In genomic region chr11:72625746-72626636, GRCh38 we compare ENCODE assay signal across 11 cellular contexts. TPM values are rescaled to one million over a fixed set of nuclear protein-coding genes. Genes with fewer than 3 reads are reported as not detected.
DNase-seq lines count a peak whose midpoint lies in the region; ATAC-seq and TF ChIP-seq lines count a peak whose summit lies in the region.
"Had no signal": no experiment of that assay in that cellular context is flagged by ENCODE, and none has a peak within 500 bp of the region (broad histone marks: within the 10 kb centered on the region; RNA-seq: fewer than 3 reads in every experiment).

No MANE protein-coding gene starts in this region.

- no peaks in the 10 kb centered on the region for H3K27me3 Mint-ChIP-seq in activated T-helper 17 cell treated with anti-CD3 and anti-CD28 coated beads, Interleukin-2, amount 50 U/mL, for 72 hours
- H3K27me3 Mint-ChIP-seq: activated CD4-positive, alpha-beta T cell treated with anti-CD3 and anti-CD28 coated beads for 36 hours had no signal

- H3K36me3 Mint-ChIP-seq in activated T-helper 17 cell treated with anti-CD3 and anti-CD28 coated beads, Interleukin-2, amount 50 U/mL, for 72 hours (ENCODE audit: low read depth): no peaks in the 10 kb centered on the region

- H3K9me3 ChIP-seq in BE2C (no peaks in the 10 kb centered on the region), right atrium auricular region (no peaks in the 10 kb centered on the region), psoas muscle (no peaks in the 10 kb centered on the region)

- TF ChIP-seq CTCF in BE2C (IDR thresholded peaks at IDR 0.05; ENCODE audit: low read depth, low read length): no peak
- no peak for TF ChIP-seq CTCF in right atrium auricular region (IDR thresholded peaks at IDR 0.05)
- TF ChIP-seq CTCF in psoas muscle (IDR thresholded peaks at IDR 0.05): no peak

- peak; percentile 6 to 23 (median 16) for ATAC-seq in psoas muscle
- no peak for ATAC-seq in activated T-helper 17 cell treated with anti-CD3 and anti-CD28 coated beads, Interleukin-2, amount 50 U/mL, for 72 hours (replicated peaks)
- ATAC-seq: activated CD4-positive, alpha-beta T cell treated with anti-CD3 and anti-CD28 coated beads for 36 hours; GM12878 had no signal

- 47 to 50% (median 49%) methylated on average over 23 to 25 of the region's 25 CpGs for WGBS in psoas muscle, 3 donors

- intact Hi-C loops in psoas muscle (cut with DNase I): no loop called here

- H3K4me1 ChIP-seq in BE2C (peaks cover 20% of the 10 kb centered on the region), right atrium auricular region (peaks cover 0 to 70% of the 10 kb centered on the region in 2 donors), psoas muscle (peaks cover 30% of the 10 kb centered on the region)

- H3K9me3 Mint-ChIP-seq in activated T-helper 17 cell treated with anti-CD3 and anti-CD28 coated beads, Interleukin-2, amount 50 U/mL, for 72 hours: no peaks in the 10 kb centered on the region

- no peak overlapping the region for H3K4me3 Mint-ChIP-seq in activated T-helper 17 cell treated with anti-CD3 and anti-CD28 coated beads, Interleukin-2, amount 50 U/mL, for 72 hours
- H3K4me3 Mint-ChIP-seq: activated CD4-positive, alpha-beta T cell treated with anti-CD3 and anti-CD28 coated beads for 36 hours had no signal

- peaks cover 4% of the 10 kb centered on the region for H3K4me1 Mint-ChIP-seq in activated T-helper 17 cell treated with anti-CD3 and anti-CD28 coated beads, Interleukin-2, amount 50 U/mL, for 72 hours

- no peak overlapping the region for H3K27ac Mint-ChIP-seq in activated T-helper 17 cell treated with anti-CD3 and anti-CD28 coated beads, Interleukin-2, amount 50 U/mL, for 72 hours
- H3K27ac Mint-ChIP-seq: activated CD4-positive, alpha-beta T cell treated with anti-CD3 and anti-CD28 coated beads for 36 hours had no signal

- H3K4me3 ChIP-seq in BE2C (ENCODE audit: low read depth, low read length) (no peak overlapping the region), right atrium auricular region (no peak overlapping the region), psoas muscle (no peak overlapping the region)
- H3K4me3 ChIP-seq: GM12878 had no signal

- H3K27ac ChIP-seq in right atrium auricular region: peak overlapping the region; percentile 84 to 85
- peak overlapping the region; percentile 69 for H3K27ac ChIP-seq in psoas muscle

- DNase-seq in BE2C (peak; percentile 51), amniotic epithelial cell (ENCODE audit: low read depth) (peak; percentile 30), right atrium auricular region (ENCODE audit: low spot score) (no peak), psoas muscle (peak; percentile 55 to 62), NCI-H2029 treated with DMSO at 0.1 percent for 48 hours (lab: John Stamatoyannopoulos, UW) (no peak), NCI-H146 treated with DMSO at 0.1 percent for 48 hours (lab: John Stamatoyannopoulos, UW; ENCODE audit: unreplicated experiment) (no peak), NCI-H526 treated with DMSO at 0.1 percent for 48 hours (lab: John Stamatoyannopoulos, UW) (no peak)
- DNase-seq: activated CD4-positive, alpha-beta T cell treated with anti-CD3 and anti-CD28 coated beads for 36 hours; NCI-H1092 had no signal

- H3K27me3 ChIP-seq in BE2C (no peaks in the 10 kb centered on the region), right atrium auricular region (no peaks in the 10 kb centered on the region), psoas muscle (ENCODE audit: insufficient read depth in 3 of 3, low read length in 2 of 3) (no peaks in the 10 kb centered on the region)

- H3K36me3 ChIP-seq in BE2C: peaks cover 26% of the 10 kb centered on the region
- H3K36me3 ChIP-seq in right atrium auricular region: no peaks in the 10 kb centered on the region
- no peaks in the 10 kb centered on the region for H3K36me3 ChIP-seq in psoas muscle (ENCODE audit: insufficient read depth in 1 of 2, low read depth in 1 of 2)

RNA-seq across cellular contexts. Expression of gene PDE2A, which starts 48.2 kb away (rescaled TPM):
- 298 TPM for polyA plus RNA-seq in BE2C (2012; ENCODE audit: insufficient read depth, insufficient read length, low read depth)
- total RNA-seq in right atrium auricular region (10 to 100 TPM; 23.1 to 34.2 TPM), psoas muscle (10 to 100 TPM in 2 of 4 donors, 1 to 10 TPM in 2; 6.0 to 20.1 (median 10.1) TPM)
- 10 to 100 TPM in 1 of 3 donors, 1 to 10 TPM in 2; 6.9 to 16.6 (median 7.6) TPM for polyA plus RNA-seq in psoas muscle
- total RNA-seq in activated T-helper 17 cell treated with anti-CD3 and anti-CD28 coated beads, Interleukin-2, amount 50 U/mL, for 72 hours: 1 to 10 TPM; 1.7 to 3.6 TPM

Comparison
In these comparisons a context has a peak if more than half of its experiments do, and no peak if none do; other contexts are left out.
1. DNase-seq: peak in BE2C (single experiment), amniotic epithelial cell (single experiment) and psoas muscle (2 of 2); none in right atrium auricular region (single experiment), NCI-H2029 treated with DMSO at 0.1 percent for 48 hours (single experiment), NCI-H146 treated with DMSO at 0.1 percent for 48 hours (single experiment) and NCI-H526 treated with DMSO at 0.1 percent for 48 hours (single experiment).